In genomic region chr17:65323055-65323454, GRCh38 we compare ENCODE assay signal across 15 cellular contexts.
DNase-seq lines count a peak whose midpoint lies in the region; ATAC-seq and TF ChIP-seq lines count a peak whose summit lies in the region.
"Had no signal": no experiment of that assay in that cellular context is flagged by ENCODE, and none has a peak within 500 bp of the region (broad histone marks: within the 10 kb centered on the region; RNA-seq: fewer than 3 reads in every experiment).

No MANE protein-coding gene starts in this region.

- H3K79me1 ChIP-seq in mesendoderm (ENCODE audit: low read length): no peaks in the 10 kb centered on the region

- no peak for TF ChIP-seq CTCF in left ventricle myocardium inferior (IDR thresholded peaks at IDR 0.05; ENCODE audit: borderline replicate concordance)

- no peak overlapping the region for H2BK15ac ChIP-seq in mesendoderm (replicated peaks; ENCODE audit: low read depth)

- 0 out of 2 replicates have a peak, but pooled peaks cover 3% of the 10 kb centered on the region for H3K9me2 ChIP-seq in Karpas-422 (replicated peaks; ENCODE audit: insufficient read depth, low read length)

- intact Hi-C loops in left ventricle myocardium inferior (cut with micrococcal nuclease): no loop called here

- H3K79me2 ChIP-seq in Karpas-422 (ENCODE audit: low read length): no peaks in the 10 kb centered on the region
- H3K79me2 ChIP-seq in mesendoderm (ENCODE audit: control insufficient read depth, insufficient read depth, low read length): no peaks in the 10 kb centered on the region

- H2AFZ ChIP-seq in Karpas-422 (ENCODE audit: low read length): no peak overlapping the region

- H3K4me1 ChIP-seq in Karpas-422 (ENCODE audit: low read length) (peaks cover 7% of the 10 kb centered on the region; the same call in 1 of the 2 replicates), mesendoderm (ENCODE audit: control insufficient read depth, low read depth, low read length) (no peaks in the 10 kb centered on the region), left ventricle myocardium inferior (no peaks in the 10 kb centered on the region)

- no peak overlapping the region for H3K56ac ChIP-seq in mesendoderm (ENCODE audit: low read length)

- H4K20me1 ChIP-seq in Karpas-422 (ENCODE audit: insufficient read depth, low read depth, low read length): no peaks in the 10 kb centered on the region

- no peak overlapping the region for H3K18ac ChIP-seq in mesendoderm (ENCODE audit: low read length)

- WGBS in mesendoderm (ENCODE audit: extremely low coverage, insufficient coverage, low lambda C conversion rate): no CpG with 5 or more reads among the region's 2 CpGs

- H3K4ac ChIP-seq in mesendoderm (ENCODE audit: low read depth, low read length): no peak overlapping the region

- no peak overlapping the region for H4K8ac ChIP-seq in mesendoderm (ENCODE audit: low read depth, low read length)

- H3K27ac ChIP-seq in Karpas-422 (ENCODE audit: low read length) (no peak overlapping the region), mesendoderm (ENCODE audit: low read depth, low read length) (no peak overlapping the region), left ventricle myocardium inferior (replicated peaks) (no peak overlapping the region)
- H3K27ac ChIP-seq: SJCRH30 had no signal

- DNase-seq in SIG-M5 treated with dmso at 0.1 percent for 504 hours (lab: John Stamatoyannopoulos, UW; ENCODE audit: unreplicated experiment) (peak; percentile 21), SIG-M5 (lab: John Stamatoyannopoulos, UW) (no peak), Karpas-422 (peak; percentile 60), SW480 (ENCODE audit: low spot score) (peak; percentile 41), mesendoderm (peak; percentile 53), left ventricle myocardium inferior (no peak), OCI-M2 (lab: John Stamatoyannopoulos, UW; ENCODE audit: unreplicated experiment) (no peak)
- DNase-seq: ACHN; CD4-positive, alpha-beta T cell; KG1; NCI-H1930; NCI-H748 treated with DMSO at 0.1 percent for 48 hours; SJCRH30; T-helper 1 cell had no signal

- H3K4me3 ChIP-seq in Karpas-422 (ENCODE audit: low read length): no peak overlapping the region
- H3K4me3 ChIP-seq in mesendoderm (ENCODE audit: low read length): no peak overlapping the region
- H3K4me3 ChIP-seq in left ventricle myocardium inferior: no peak overlapping the region
- H3K4me3 ChIP-seq: SJCRH30 had no signal

- H3K36me3 ChIP-seq in Karpas-422 (ENCODE audit: insufficient read depth, low read length): no peaks in the 10 kb centered on the region
- no peaks in the 10 kb centered on the region for H3K36me3 ChIP-seq in mesendoderm (ENCODE audit: control insufficient read depth, insufficient read depth, low read length)
- no peaks in the 10 kb centered on the region for H3K36me3 ChIP-seq in left ventricle myocardium inferior
- H3K36me3 ChIP-seq: SJCRH30 had no signal

- no peak overlapping the region for H4K5ac ChIP-seq in mesendoderm (ENCODE audit: low read length)

- no peak overlapping the region for H2AK5ac ChIP-seq in mesendoderm (ENCODE audit: low read length)

- H3K23ac ChIP-seq in mesendoderm (ENCODE audit: low read length): no peak overlapping the region

- no peaks in the 10 kb centered on the region for H3K27me3 ChIP-seq in Karpas-422 (ENCODE audit: low read length)
- H3K27me3 ChIP-seq in mesendoderm (ENCODE audit: insufficient read depth, low read length, poor library complexity): no peaks in the 10 kb centered on the region
- peaks cover 5% of the 10 kb centered on the region for H3K27me3 ChIP-seq in left ventricle myocardium inferior (ENCODE audit: low read depth)
- H3K27me3 ChIP-seq: SJCRH30 had no signal

- no peak overlapping the region for H2BK5ac ChIP-seq in mesendoderm (ENCODE audit: low read length)

- no peak for ATAC-seq in GM19463 (IDR thresholded peaks at IDR 0.05; ENCODE audit: unreplicated experiment)

- H3K9ac ChIP-seq in Karpas-422 (ENCODE audit: low read length) (no peak overlapping the region), mesendoderm (ENCODE audit: low read length) (no peak overlapping the region)

- no peaks in the 10 kb centered on the region for H3K9me3 ChIP-seq in Karpas-422 (ENCODE audit: low read length)
- H3K9me3 ChIP-seq in left ventricle myocardium inferior (replicated peaks): no peaks in the 10 kb centered on the region
- H3K9me3 ChIP-seq: SJCRH30 had no signal

- no peak overlapping the region for H2BK120ac ChIP-seq in mesendoderm (ENCODE audit: low read depth, low read length)

- H3K4me2 ChIP-seq in Karpas-422 (ENCODE audit: low read depth, low read length, poor library complexity, severe bottlenecking): no peak overlapping the region
- H3K4me2 ChIP-seq in mesendoderm (ENCODE audit: low read length): no peak overlapping the region

Comparison
In these comparisons a context has a peak if more than half of its experiments do, and no peak if none do; other contexts are left out.
1. DNase-seq: peak in SIG-M5 treated with dmso at 0.1 percent for 504 hours (single experiment), Karpas-422 (single experiment), SW480 (single experiment) and mesendoderm (single experiment); none in SIG-M5 (single experiment), left ventricle myocardium inferior (single experiment) and OCI-M2 (single experiment).